In the genomic region with DNA sequence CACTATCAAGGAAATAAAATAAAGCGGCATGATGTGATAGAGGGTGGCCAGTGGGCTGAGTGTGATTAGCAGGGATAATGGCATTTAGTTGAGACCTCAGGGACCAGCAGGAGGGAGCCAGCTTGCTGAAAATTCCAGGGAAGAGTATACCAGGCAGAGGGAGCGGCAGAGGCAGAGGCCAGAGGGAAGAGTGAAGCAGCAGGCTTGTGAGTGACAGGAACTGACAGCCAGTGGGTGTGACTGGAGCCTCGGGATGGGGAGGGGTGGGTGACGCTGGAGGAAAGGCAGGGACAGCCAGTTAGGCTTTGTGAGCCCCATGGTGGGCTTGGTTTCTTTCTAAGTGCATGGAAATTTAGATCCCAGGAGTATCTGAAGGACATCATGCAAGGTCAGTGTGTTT, we compare ENCODE assay signal across 21 cellular contexts.
A peak's percentile ranks its signal among the peaks of the same experiment; 100 is the strongest.
DNase-seq lines count a peak whose midpoint lies in the region; ATAC-seq and TF ChIP-seq lines count a peak whose summit lies in the region.
"Had no signal": no experiment of that assay in that cellular context is flagged by ENCODE, and none has a peak within 500 bp of the region (broad histone marks: within the 10 kb centered on the region; RNA-seq: fewer than 3 reads in every experiment).

No MANE protein-coding gene starts in this region.

- CTCF ChIA-PET in CD4-positive, alpha-beta memory T cell (lab: Charles Lee; ENCODE audit: partially characterized antibody) = interaction anchor here (6.0 kb wide), 1 partner anchor 207 kb away, joined by 58 read pairs; the partner anchor contains the start of gene CACNG3
- CTCF ChIA-PET in CD8-positive, alpha-beta T cell (lab: Charles Lee) = interaction anchor here (1.4 to 7.0 kb wide), 3 partner anchors 11 to 246 kb away, joined by 3 to 61 read pairs (median 8); no protein-coding TSS in a partner anchor

- DNase-seq in natural killer cell = no peak
- no peak for DNase-seq in natural killer cell treated with Interleukin-12 subunit alpha and Interleukin-12 subunit beta and Interleukin-15 and Interleukin-18, amount 100 ng/mL, for 72 hours (ENCODE audit: low spot score)
- DNase-seq in central memory CD8-positive, alpha-beta T cell (ENCODE audit: low spot score in 2 of 2) = no peak
- peak; percentile 63 for DNase-seq in islet precursor cell
- no peak for DNase-seq in medulla oblongata (ENCODE audit: extremely low spot score)
- DNase-seq in CD4-positive, alpha-beta memory T cell = no peak
- no peak for DNase-seq in CD8-positive, alpha-beta T cell
- DNase-seq: activated CD4-positive, alpha-beta T cell treated with anti-CD3 and anti-CD28 coated beads for 1 hour; activated naive CD4-positive, alpha-beta T cell; C1 segment of cervical spinal cord; cortex of kidney; HFFc6; IMR-90; kidney glomerular epithelial cell; NCI-H2081 treated with DMSO at 0.1 percent for 48 hours; SIG-M5; stimulated activated CD4-positive, alpha-beta T cell treated with anti-CD3 and anti-CD28 coated beads, Interleukin-2, amount 100 ng/mL, for 48 hours; stimulated activated naive CD4-positive, alpha-beta T cell treated with Interleukin-2 at 50 U/mL for 16 hours; testis had no signal

- peak overlapping the region; percentile 20 to 62 for H3K27ac Mint-ChIP-seq in natural killer cell
- peak overlapping the region in 1 of 2 donors; percentile 9 for H3K27ac Mint-ChIP-seq in natural killer cell treated with Interleukin-12 subunit alpha and Interleukin-12 subunit beta and Interleukin-15 and Interleukin-18, amount 100 ng/mL, for 72 hours
- H3K27ac Mint-ChIP-seq in central memory CD8-positive, alpha-beta T cell (ENCODE audit: low read depth) = peak overlapping the region; percentile 1
- peak overlapping the region in 2 of 7 donors; percentile 15 to 69 for H3K27ac Mint-ChIP-seq in CD4-positive, alpha-beta memory T cell
- H3K27ac Mint-ChIP-seq in CD8-positive, alpha-beta T cell = no peak overlapping the region
- H3K27ac Mint-ChIP-seq: HFFc6 had no signal

- H3K27ac ChIP-seq in CD4-positive, alpha-beta memory T cell (ENCODE audit: low read depth, low read length) = no peak overlapping the region
- no peak overlapping the region for H3K27ac ChIP-seq in CD8-positive, alpha-beta T cell (ENCODE audit: low read depth, low read length)
- H3K27ac ChIP-seq: testis had no signal

- H3K27me3 ChIP-seq in CD4-positive, alpha-beta memory T cell (ENCODE audit: insufficient read depth, low read length) = no peaks in the 10 kb centered on the region
- H3K27me3 ChIP-seq in CD8-positive, alpha-beta T cell (ENCODE audit: insufficient read depth, low read length) = no peaks in the 10 kb centered on the region
- H3K27me3 ChIP-seq: testis had no signal

- intact Hi-C loops in natural killer cell (cut with micrococcal nuclease) = no loop called here
- intact Hi-C loops in CD4-positive, alpha-beta memory T cell (cut with micrococcal nuclease) = no loop called here
- intact Hi-C loops in CD8-positive, alpha-beta T cell (cut with DNase I, micrococcal nuclease) = no loop called here

- peaks cover 8% of the 10 kb centered on the region for H3K4me1 ChIP-seq in CD4-positive, alpha-beta memory T cell (ENCODE audit: insufficient read depth, low read length)
- H3K4me1 ChIP-seq in CD8-positive, alpha-beta T cell (ENCODE audit: insufficient read depth, low read length) = no peaks in the 10 kb centered on the region
- H3K4me1 ChIP-seq: testis had no signal

- peaks cover 41 to 57% of the 10 kb centered on the region in 2 donors for H3K4me1 Mint-ChIP-seq in natural killer cell
- peaks cover 40 to 55% of the 10 kb centered on the region in 2 donors for H3K4me1 Mint-ChIP-seq in natural killer cell treated with Interleukin-12 subunit alpha and Interleukin-12 subunit beta and Interleukin-15 and Interleukin-18, amount 100 ng/mL, for 72 hours (ENCODE audit: low read depth in 2 of 2)
- peaks cover 52% of the 10 kb centered on the region for H3K4me1 Mint-ChIP-seq in central memory CD8-positive, alpha-beta T cell
- H3K4me1 Mint-ChIP-seq in CD4-positive, alpha-beta memory T cell = peaks cover 12 to 49% (median 32%) of the 10 kb centered on the region in 4 donors
- H3K4me1 Mint-ChIP-seq in CD8-positive, alpha-beta T cell (ENCODE audit: low read depth) = peaks cover 35% of the 10 kb centered on the region

- no peaks in the 10 kb centered on the region for H3K9me3 ChIP-seq in CD4-positive, alpha-beta memory T cell (ENCODE audit: control insufficient read depth in 1 of 2, low read length in 2 of 2)
- no peaks in the 10 kb centered on the region for H3K9me3 ChIP-seq in CD8-positive, alpha-beta T cell (ENCODE audit: low read length)
- H3K9me3 ChIP-seq: testis had no signal

- H3K9me3 Mint-ChIP-seq in natural killer cell = no peaks in the 10 kb centered on the region
- no peaks in the 10 kb centered on the region for H3K9me3 Mint-ChIP-seq in natural killer cell treated with Interleukin-12 subunit alpha and Interleukin-12 subunit beta and Interleukin-15 and Interleukin-18, amount 100 ng/mL, for 72 hours
- H3K9me3 Mint-ChIP-seq in central memory CD8-positive, alpha-beta T cell = no peaks in the 10 kb centered on the region
- no peaks in the 10 kb centered on the region for H3K9me3 Mint-ChIP-seq in CD4-positive, alpha-beta memory T cell
- no peaks in the 10 kb centered on the region for H3K9me3 Mint-ChIP-seq in CD8-positive, alpha-beta T cell
- H3K9me3 Mint-ChIP-seq: HFFc6 had no signal

- no peak overlapping the region for H3K4me3 ChIP-seq in CD4-positive, alpha-beta memory T cell (ENCODE audit: low read length in 2 of 2)
- no peak overlapping the region for H3K4me3 ChIP-seq in CD8-positive, alpha-beta T cell (ENCODE audit: low read depth, low read length)
- H3K4me3 ChIP-seq: smooth muscle cell, testis had no signal

- no peaks in the 10 kb centered on the region for H3K36me3 Mint-ChIP-seq in natural killer cell
- peaks cover 15% of the 10 kb centered on the region for H3K36me3 Mint-ChIP-seq in natural killer cell treated with Interleukin-12 subunit alpha and Interleukin-12 subunit beta and Interleukin-15 and Interleukin-18, amount 100 ng/mL, for 72 hours
- H3K36me3 Mint-ChIP-seq in central memory CD8-positive, alpha-beta T cell (ENCODE audit: insufficient read depth) = peaks cover 30% of the 10 kb centered on the region
- peaks cover 29 to 44% of the 10 kb centered on the region in 2 donors for H3K36me3 Mint-ChIP-seq in CD4-positive, alpha-beta memory T cell
- H3K36me3 Mint-ChIP-seq in CD8-positive, alpha-beta T cell = peaks cover 63% of the 10 kb centered on the region

- POLR2A ChIA-PET in CD4-positive, alpha-beta memory T cell (lab: Charles Lee; ENCODE audit: partially characterized antibody) = no interaction called here
- POLR2A ChIA-PET in CD8-positive, alpha-beta T cell (lab: Charles Lee) = interaction anchor here (1.7 kb wide), 1 partner anchor 10 kb away, joined by 4 read pairs; no protein-coding TSS in a partner anchor

- H3K4me3 Mint-ChIP-seq in natural killer cell = no peak overlapping the region
- no peak overlapping the region for H3K4me3 Mint-ChIP-seq in natural killer cell treated with Interleukin-12 subunit alpha and Interleukin-12 subunit beta and Interleukin-15 and Interleukin-18, amount 100 ng/mL, for 72 hours
- H3K4me3 Mint-ChIP-seq in central memory CD8-positive, alpha-beta T cell = no peak overlapping the region
- peak overlapping the region in 1 of 8 donors; percentile 18 for H3K4me3 Mint-ChIP-seq in CD4-positive, alpha-beta memory T cell
- H3K4me3 Mint-ChIP-seq in CD8-positive, alpha-beta T cell = no peak overlapping the region
- H3K4me3 Mint-ChIP-seq: HFFc6 had no signal

- no peak for TF ChIP-seq CTCF in natural killer cell (IDR thresholded peaks at IDR 0.05)
- no peak for TF ChIP-seq CTCF in CD8-positive, alpha-beta T cell (IDR thresholded peaks at IDR 0.05)

- no peaks in the 10 kb centered on the region for H3K27me3 Mint-ChIP-seq in natural killer cell (ENCODE audit: low read depth in 2 of 2)
- no peaks in the 10 kb centered on the region for H3K27me3 Mint-ChIP-seq in natural killer cell treated with Interleukin-12 subunit alpha and Interleukin-12 subunit beta and Interleukin-15 and Interleukin-18, amount 100 ng/mL, for 72 hours
- no peaks in the 10 kb centered on the region for H3K27me3 Mint-ChIP-seq in central memory CD8-positive, alpha-beta T cell
- H3K27me3 Mint-ChIP-seq in CD4-positive, alpha-beta memory T cell = no peaks in the 10 kb centered on the region
- no peaks in the 10 kb centered on the region for H3K27me3 Mint-ChIP-seq in CD8-positive, alpha-beta T cell (ENCODE audit: low read depth)

- peaks cover 7% of the 10 kb centered on the region for H3K36me3 ChIP-seq in CD4-positive, alpha-beta memory T cell (ENCODE audit: insufficient read depth, low read length)
- H3K36me3 ChIP-seq in CD8-positive, alpha-beta T cell (ENCODE audit: insufficient read depth, low read length) = no peaks in the 10 kb centered on the region

- ATAC-seq in natural killer cell (no peak), GM21717 (IDR thresholded peaks at IDR 0.05; ENCODE audit: unreplicated experiment) (no peak)
- ATAC-seq in natural killer cell treated with Interleukin-12 subunit alpha and Interleukin-12 subunit beta and Interleukin-15 and Interleukin-18, amount 100 ng/mL, for 72 hours = no peak
- ATAC-seq in central memory CD8-positive, alpha-beta T cell (replicated peaks; ENCODE audit: extremely low read depth, poor library complexity, severe bottlenecking) = no peak
- ATAC-seq in CD8-positive, alpha-beta T cell = no peak
